In genomic region chr5:39148983-39149534, GRCh38 we compare ENCODE assay signal across 1 cellular context.
TF ChIP-seq lines count a peak whose summit lies in the region.

No MANE protein-coding gene starts in this region.

TF ChIP-seq in K562, 482 proteins besides CTCF, POLR2A, EP300 and RAD21 (continued from another document):
- no peak for TF ChIP-seq ZFP91 (CRISPR knock-in tag; IDR thresholded peaks at IDR 0.05)
- TF ChIP-seq ZNF311 (CRISPR knock-in tag; IDR thresholded peaks at IDR 0.05) = peak; percentile 58; the same call in 1 of the 2 replicates
- TF ChIP-seq MEIS2 (IDR thresholded peaks at IDR 0.05; ENCODE audit: partially characterized antibody) = no peak
- TF ChIP-seq CREB5 (CRISPR knock-in tag; IDR thresholded peaks at IDR 0.05) = no peak
- TF ChIP-seq ZNF121 (CRISPR knock-in tag; conservative IDR thresholded peaks at IDR 0.05) = no peak
